ENCODE assay signal across 2 cellular contexts in genomic region chr20:64069209-64069613, GRCh38.
TF ChIP-seq lines count a peak whose summit lies in the region.

No MANE protein-coding gene starts in this region.

TF ChIP-seq in GM23338, 12 proteins besides CTCF, POLR2A, EP300 and RAD21:
- TF ChIP-seq STAT1 (IDR thresholded peaks at IDR 0.05; ENCODE audit: unreplicated experiment) (no peak), EZH2 (IDR thresholded peaks at IDR 0.05; ENCODE audit: low read depth, unreplicated experiment) (no peak), ZNF114 (CRISPR knock-in tag; IDR thresholded peaks at IDR 0.05) (no peak), ZNF462 (CRISPR knock-in tag; IDR thresholded peaks at IDR 0.05) (no peak), JUNB (IDR thresholded peaks at IDR 0.05; ENCODE audit: unreplicated experiment) (no peak), EZH2phosphoT487 (IDR thresholded peaks at IDR 0.05; ENCODE audit: unreplicated experiment) (no peak), POLR2AphosphoS5 (IDR thresholded peaks at IDR 0.05; ENCODE audit: low read depth) (no peak), ETS1 (IDR thresholded peaks at IDR 0.05) (no peak), NANOG (IDR thresholded peaks at IDR 0.05; ENCODE audit: borderline replicate concordance) (no peak), REST (IDR thresholded peaks at IDR 0.05; ENCODE audit: unreplicated experiment) (no peak), ZNF331 (CRISPR knock-in tag; IDR thresholded peaks at IDR 0.05; ENCODE audit: low read depth) (no peak), CREB1 (CRISPR knock-in tag; IDR thresholded peaks at IDR 0.05; ENCODE audit: low read depth) (no peak)

TF ChIP-seq in H1, 55 proteins besides CTCF, POLR2A, EP300 and RAD21:
- no peak for TF ChIP-seq EZH2 (IDR thresholded peaks at IDR 0.05; ENCODE audit: low read depth, low read length, severe bottlenecking)
- TF ChIP-seq BRCA1 (IDR thresholded peaks at IDR 0.05; ENCODE audit: low read depth, low read length), result no peak
- TF ChIP-seq CHD1 (IDR thresholded peaks at IDR 0.05; ENCODE audit: low read depth, low read length), result no peak
- no peak for TF ChIP-seq TAF1 (IDR thresholded peaks at IDR 0.05; ENCODE audit: low read depth, low read length)
- TF ChIP-seq TBP (IDR thresholded peaks at IDR 0.05; ENCODE audit: low read depth, low read length), result no peak
- TF ChIP-seq CTBP2 (IDR thresholded peaks at IDR 0.05; ENCODE audit: borderline replicate concordance, insufficient read depth, insufficient read length, low read length), result no peak
- TF ChIP-seq TAF7 (optimal IDR thresholded peaks at IDR 0.05; ENCODE audit: borderline replicate concordance, low read depth, low read length), result no peak
- no peak for TF ChIP-seq RFX5 (IDR thresholded peaks at IDR 0.05; ENCODE audit: borderline replicate concordance, low read depth, low read length)
- no peak for TF ChIP-seq HDAC6 (IDR thresholded peaks at IDR 0.05; ENCODE audit: low read depth, low read length)
- TF ChIP-seq SUZ12 (IDR thresholded peaks at IDR 0.05; ENCODE audit: low read length), result no peak
- no peak for TF ChIP-seq SP2 (IDR thresholded peaks at IDR 0.05; ENCODE audit: low read length)
- no peak for TF ChIP-seq SIN3A (conservative IDR thresholded peaks at IDR 0.05 in 1 of 2, IDR thresholded peaks at IDR 0.05 in 1 of 2; ENCODE audit: low read depth in 1 of 2, low read length in 2 of 2)
- TF ChIP-seq POU5F1 (IDR thresholded peaks at IDR 0.05; ENCODE audit: low read depth, low read length), result no peak
- TF ChIP-seq SP4 (IDR thresholded peaks at IDR 0.05; ENCODE audit: low read length), result no peak
- no peak for TF ChIP-seq MAX (IDR thresholded peaks at IDR 0.05)
- no peak for TF ChIP-seq RXRA (IDR thresholded peaks at IDR 0.05; ENCODE audit: insufficient read depth, low read depth, low read length)
- TF ChIP-seq, protein P1, sequence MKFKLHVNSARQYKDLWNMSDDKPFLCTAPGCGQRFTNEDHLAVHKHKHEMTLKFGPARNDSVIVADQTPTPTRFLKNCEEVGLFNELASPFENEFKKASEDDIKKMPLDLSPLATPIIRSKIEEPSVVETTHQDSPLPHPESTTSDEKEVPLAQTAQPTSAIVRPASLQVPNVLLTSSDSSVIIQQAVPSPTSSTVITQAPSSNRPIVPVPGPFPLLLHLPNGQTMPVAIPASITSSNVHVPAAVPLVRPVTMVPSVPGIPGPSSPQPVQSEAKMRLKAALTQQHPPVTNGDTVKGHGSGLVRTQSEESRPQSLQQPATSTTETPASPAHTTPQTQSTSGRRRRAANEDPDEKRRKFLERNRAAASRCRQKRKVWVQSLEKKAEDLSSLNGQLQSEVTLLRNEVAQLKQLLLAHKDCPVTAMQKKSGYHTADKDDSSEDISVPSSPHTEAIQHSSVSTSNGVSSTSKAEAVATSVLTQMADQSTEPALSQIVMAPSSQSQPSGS (IDR thresholded peaks at IDR 0.05; ENCODE audit: low read length), result no peak
- TF ChIP-seq BCL11A (IDR thresholded peaks at IDR 0.05; ENCODE audit: low read depth in 2 of 2, low read length in 2 of 2), result no peak
- no peak for TF ChIP-seq CHD2 (IDR thresholded peaks at IDR 0.05; ENCODE audit: low read length)
